Comparison of ENCODE assay signal across 15 cellular contexts in genomic region chr7:157090485-157091165, GRCh38.
"Had no signal": no experiment of that assay in that cellular context is flagged by ENCODE, and none has a peak within 500 bp of the region (broad histone marks: within the 10 kb centered on the region; RNA-seq: fewer than 3 reads in every experiment).

No MANE protein-coding gene starts in this region.

- H3K4me3 Mint-ChIP-seq: dendritic cell treated with granulocyte-macrophage colony-stimulating factor and Interleukin-4, amounts not matched to agents 40 ng/mL and 50 ng/mL, for 4 days; effector memory CD8-positive, alpha-beta T cell; natural killer cell treated with Interleukin-12 subunit alpha and Interleukin-12 subunit beta and Interleukin-15 and Interleukin-18, amount 100 ng/mL, for 72 hours; neural progenitor cell; stimulated activated naive B cell treated with anti-CD40 and anti-IgM and Interleukin-4, amounts not matched to agents 10 μg/mL and 1 μg/mL and 100 μg/mL, for 72 hours; stimulated activated naive CD8-positive, alpha-beta T cell treated with anti-CD3 and anti-CD28 coated beads, Interleukin-15, amount 100 ng/mL, for 72 hours had no signal

- H3K4me1 Mint-ChIP-seq: stimulated activated naive B cell treated with anti-CD40 and anti-IgM and Interleukin-4, amounts not matched to agents 10 μg/mL and 1 μg/mL and 100 μg/mL, for 72 hours; stimulated activated naive CD8-positive, alpha-beta T cell treated with anti-CD3 and anti-CD28 coated beads, Interleukin-15, amount 100 ng/mL, for 72 hours had no signal

- DNase-seq: effector memory CD8-positive, alpha-beta T cell; foreskin keratinocyte; midbrain; occipital lobe; pancreas; retina; stimulated activated CD4-positive, alpha-beta T cell treated with anti-CD3 and anti-CD28 coated beads, Interleukin-2, amount 100 ng/mL, for 24 hours; stimulated activated CD4-positive, alpha-beta T cell treated with anti-CD3 and anti-CD28 coated beads, Interleukin-4, amount 100 ng/mL, for 4 hours; stimulated activated naive B cell treated with anti-CD40 and anti-IgM and Interleukin-4, amounts not matched to agents 10 μg/mL and 1 μg/mL and 100 μg/mL, for 72 hours; stimulated activated naive CD8-positive, alpha-beta T cell treated with anti-CD3 and anti-CD28 coated beads, Interleukin-15, amount 100 ng/mL, for 72 hours; testis had no signal

- H3K9me3 Mint-ChIP-seq: effector memory CD8-positive, alpha-beta T cell had no signal

- H3K36me3 Mint-ChIP-seq: neural progenitor cell; stimulated activated naive B cell treated with anti-CD40 and anti-IgM and Interleukin-4, amounts not matched to agents 10 μg/mL and 1 μg/mL and 100 μg/mL, for 72 hours had no signal

- H3K27ac Mint-ChIP-seq: dendritic cell treated with granulocyte-macrophage colony-stimulating factor and Interleukin-4, amounts not matched to agents 40 ng/mL and 50 ng/mL, for 4 days; effector memory CD8-positive, alpha-beta T cell; natural killer cell treated with Interleukin-12 subunit alpha and Interleukin-12 subunit beta and Interleukin-15 and Interleukin-18, amount 100 ng/mL, for 72 hours; neural progenitor cell; stimulated activated naive B cell treated with anti-CD40 and anti-IgM and Interleukin-4, amounts not matched to agents 10 μg/mL and 1 μg/mL and 100 μg/mL, for 72 hours; stimulated activated naive CD8-positive, alpha-beta T cell treated with anti-CD3 and anti-CD28 coated beads, Interleukin-15, amount 100 ng/mL, for 72 hours had no signal

- ATAC-seq: effector memory CD8-positive, alpha-beta T cell; foreskin keratinocyte; left lobe of liver; natural killer cell treated with Interleukin-12 subunit alpha and Interleukin-12 subunit beta and Interleukin-15 and Interleukin-18, amount 100 ng/mL, for 72 hours; pancreas; stimulated activated naive B cell treated with anti-CD40 and anti-IgM and Interleukin-4, amounts not matched to agents 10 μg/mL and 1 μg/mL and 100 μg/mL, for 72 hours; stimulated activated naive CD8-positive, alpha-beta T cell treated with anti-CD3 and anti-CD28 coated beads, Interleukin-15, amount 100 ng/mL, for 72 hours had no signal
